ENCODE assay signal across 6 cellular contexts in the genomic region with DNA sequence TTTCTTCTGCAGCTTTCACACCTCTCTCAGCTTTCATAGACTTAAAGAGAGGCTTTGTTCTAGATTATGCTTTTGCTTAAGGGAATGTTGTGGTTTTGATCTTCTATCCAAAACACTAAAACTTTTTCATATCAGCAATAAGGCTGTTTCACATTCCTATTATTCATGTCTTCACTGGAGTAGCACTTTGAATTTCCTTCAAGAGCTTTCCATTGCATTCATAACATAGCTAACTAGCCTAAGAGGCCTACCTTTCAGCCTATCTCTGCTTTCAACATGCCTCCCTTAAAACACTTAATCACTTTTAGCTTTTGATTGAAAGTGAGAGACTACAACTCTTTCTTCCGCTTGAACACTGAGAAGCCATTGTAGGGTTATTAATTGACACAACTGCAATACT.
"Had no signal": no experiment of that assay in that cellular context is flagged by ENCODE, and none has a peak within 500 bp of the region (broad histone marks: within the 10 kb centered on the region; RNA-seq: fewer than 3 reads in every experiment).

No MANE protein-coding gene starts in this region.

- H3K9me3 Mint-ChIP-seq: GM23338, H9 had no signal

- H3K4me3 Mint-ChIP-seq: GM23338, H9 had no signal

- H3K27me3 Mint-ChIP-seq: IgD-negative memory B cell had no signal

- H3K27ac ChIP-seq: HL-60 had no signal

- H3K4me3 ChIP-seq: GM23338 had no signal

- ATAC-seq: HepG2 had no signal

- DNase-seq: H9, HCEC 1CT had no signal

- H3K27ac Mint-ChIP-seq: GM23338, H9, IgD-negative memory B cell had no signal

- H3K36me3 Mint-ChIP-seq: IgD-negative memory B cell had no signal
